35 cellular contexts compared by ENCODE assay signal in the genomic region with DNA sequence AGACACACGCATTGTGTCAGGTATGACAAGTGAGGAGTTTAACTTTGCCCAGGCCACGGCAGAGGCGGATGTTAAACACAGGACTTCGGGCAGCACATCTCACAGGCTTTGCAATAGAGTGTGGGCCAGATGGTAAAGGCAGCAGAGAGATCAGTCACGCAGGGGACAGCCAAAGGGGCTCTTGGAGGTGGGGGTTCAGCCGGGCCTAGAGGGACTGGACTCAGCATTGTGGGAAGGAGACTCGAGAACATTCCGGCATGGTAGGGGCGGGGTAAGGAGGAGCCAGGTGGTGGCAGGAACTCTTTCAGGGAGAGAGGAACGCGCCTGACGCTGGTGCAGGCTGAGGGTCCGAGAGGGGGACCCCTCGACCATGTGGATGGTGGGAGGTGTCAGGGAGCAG. TPM values are rescaled to one million over a fixed set of nuclear protein-coding genes. Genes with fewer than 3 reads are reported as not detected.
"Had no signal": no experiment of that assay in that cellular context is flagged by ENCODE, and none has a peak within 500 bp of the region (broad histone marks: within the 10 kb centered on the region; RNA-seq: fewer than 3 reads in every experiment).

No MANE protein-coding gene starts in this region.

- H3K36me3 Mint-ChIP-seq: activated CD8-positive, alpha-beta memory T cell treated with anti-CD3 and anti-CD28 coated beads, Interleukin-2, amount 10 ng/mL, durations not matched to agents 7 days and 5 days; activated naive CD8-positive, alpha-beta T cell treated with anti-CD3 and anti-CD28 coated beads for 36 hours had no signal

- H3K36me3 ChIP-seq: brain microvascular endothelial cell, SJCRH30, WERI-Rb-1 had no signal

- H3K9me3 ChIP-seq: SJCRH30 had no signal

- H3K9me3 Mint-ChIP-seq: activated naive CD8-positive, alpha-beta T cell treated with anti-CD3 and anti-CD28 coated beads for 36 hours had no signal

- H3K27me3 ChIP-seq: brain microvascular endothelial cell had no signal

- H3K4me3 ChIP-seq: SJCRH30, SK-N-MC had no signal

- ATAC-seq: activated CD8-positive, alpha-beta memory T cell treated with anti-CD3 and anti-CD28 coated beads, Interleukin-2, amount 10 ng/mL, durations not matched to agents 7 days and 5 days; Panc1 had no signal

- H3K4me3 Mint-ChIP-seq: activated CD8-positive, alpha-beta memory T cell treated with anti-CD3 and anti-CD28 coated beads, Interleukin-2, amount 10 ng/mL, durations not matched to agents 7 days and 5 days; activated naive CD8-positive, alpha-beta T cell treated with anti-CD3 and anti-CD28 coated beads for 36 hours had no signal

- H3K4me1 ChIP-seq: SJCRH30 had no signal

- DNase-seq: activated CD4-positive, alpha-beta T cell treated with anti-CD3 and anti-CD28 coated beads for 1 hour; activated CD4-positive, alpha-beta T cell treated with anti-CD3 and anti-CD28 coated beads for 48 hours; activated CD4-positive, alpha-beta T cell treated with anti-CD3 and anti-CD28 coated beads, Interleukin-2, amount 50 U/mL, for 48 hours; activated CD4-positive, CD25-positive, alpha-beta regulatory T cell; activated CD8-positive, alpha-beta memory T cell treated with anti-CD3 and anti-CD28 coated beads for 24 hours; activated CD8-positive, alpha-beta memory T cell treated with anti-CD3 and anti-CD28 coated beads, Interleukin-2, amount 10 ng/mL, durations not matched to agents 7 days and 5 days; activated CD8-positive, alpha-beta memory T cell treated with anti-CD3 and anti-CD28 coated beads, Interleukin-2, amount 50 U/mL, for 48 hours; activated effector memory CD4-positive, alpha-beta T cell treated with Interleukin-2 at 50 U/mL for 16 hours; activated naive CD4-positive, alpha-beta T cell; activated naive CD4-positive, alpha-beta T cell treated with anti-CD3 and anti-CD28 coated beads, Interleukin-2, amount 50 U/mL, for 16 hours; activated naive CD8-positive, alpha-beta T cell treated with anti-CD3 and anti-CD28 coated beads for 36 hours; activated T-cell treated with anti-CD3 and anti-CD28 coated beads, Interleukin-2, amount 50 U/mL, for 48 hours; amniotic stem cell; aorta; brain microvascular endothelial cell; central memory CD4-positive, alpha-beta T cell; Karpas-422; KBM-7; NCI-H1105 treated with DMSO at 0.1 percent for 48 hours; NCI-H1436; NCI-H1694; NCI-H1930; NCI-H2081 treated with DMSO at 0.1 percent for 48 hours; NCI-H226; NCI-H446 treated with DMSO at 0.1 percent for 48 hours; NCI-H524; SHP77; SJCRH30; T1000; WERI-Rb-1 had no signal

- H3K27ac ChIP-seq: brain microvascular endothelial cell, SJCRH30, SK-N-MC, WERI-Rb-1 had no signal

- H3K27ac Mint-ChIP-seq: activated CD8-positive, alpha-beta memory T cell treated with anti-CD3 and anti-CD28 coated beads, Interleukin-2, amount 10 ng/mL, durations not matched to agents 7 days and 5 days; activated naive CD8-positive, alpha-beta T cell treated with anti-CD3 and anti-CD28 coated beads for 36 hours had no signal

- H3K4me1 Mint-ChIP-seq: activated naive CD8-positive, alpha-beta T cell treated with anti-CD3 and anti-CD28 coated beads for 36 hours had no signal

RNA-seq across cellular contexts. Expression of a gene that starts 59.8 kb away (rescaled TPM):
- total RNA-seq: activated CD8-positive, alpha-beta memory T cell treated with anti-CD3 and anti-CD28 coated beads, Interleukin-2, amount 10 ng/mL, durations not matched to agents 7 days and 5 days; MCF 10A; RPMI7951; SJCRH30; T-helper 2 cell treated with Interferon-gamma antibody and Interleukin-4, amounts not matched to agents 100 ng/mL and 5 ng/mL, for 36 hours had no signal
- polyA plus RNA-seq: aorta had no signal
